Comparison of ENCODE assay signal across 16 cellular contexts in genomic region chr2:171787333-171788072, GRCh38.
"Had no signal": no experiment of that assay in that cellular context is flagged by ENCODE, and none has a peak within 500 bp of the region (broad histone marks: within the 10 kb centered on the region; RNA-seq: fewer than 3 reads in every experiment).

No MANE protein-coding gene starts in this region.

- H3K4me1 ChIP-seq: heart right ventricle, pancreas, testis had no signal

- H3K4me3 ChIP-seq: heart right ventricle, pancreas, testis had no signal

- ATAC-seq: activated CD8-positive, alpha-beta T cell treated with anti-CD3 and anti-CD28 coated beads, Interleukin-2, amount 10 ng/mL, durations not matched to agents 7 days and 5 days; heart right ventricle; left ventricle myocardium superior had no signal

- H3K9me3 Mint-ChIP-seq: stimulated activated naive CD8-positive, alpha-beta T cell treated with anti-CD3 and anti-CD28 coated beads, Interleukin-15, Interleukin-2, amounts not matched to agents 100 ng/mL and 50 ng/mL, for 24 hours had no signal

- H3K9me3 ChIP-seq: heart right ventricle, pancreas, testis had no signal

- H3K4me3 Mint-ChIP-seq: activated CD8-positive, alpha-beta T cell treated with anti-CD3 and anti-CD28 coated beads, Interleukin-2, amount 10 ng/mL, durations not matched to agents 7 days and 5 days; neural crest cell; stimulated activated naive CD8-positive, alpha-beta T cell treated with anti-CD3 and anti-CD28 coated beads, Interleukin-15, Interleukin-2, amounts not matched to agents 100 ng/mL and 50 ng/mL, for 24 hours had no signal

- DNase-seq: activated CD4-positive, alpha-beta T cell treated with anti-CD3 and anti-CD28 coated beads for 48 hours; activated CD8-positive, alpha-beta memory T cell treated with anti-CD3 and anti-CD28 coated beads, Interleukin-2, amount 50 U/mL, for 48 hours; activated CD8-positive, alpha-beta T cell treated with anti-CD3 and anti-CD28 coated beads, Interleukin-2, amount 10 ng/mL, durations not matched to agents 7 days and 5 days; activated naive CD4-positive, alpha-beta T cell; aorta; effector CD4-positive, alpha-beta T cell; heart right ventricle; kidney; left ventricle myocardium superior; pancreas; stimulated activated CD4-positive, alpha-beta T cell treated with anti-CD3 and anti-CD28 coated beads, Interleukin-4, amount 100 ng/mL, for 1 hour; stimulated activated CD8-positive, alpha-beta memory T cell treated with anti-CD3 and anti-CD28 coated beads, Interleukin-4, amount 100 ng/mL, for 48 hours; T1000; testis had no signal

- H3K27me3 Mint-ChIP-seq: stimulated activated naive CD8-positive, alpha-beta T cell treated with anti-CD3 and anti-CD28 coated beads, Interleukin-15, Interleukin-2, amounts not matched to agents 100 ng/mL and 50 ng/mL, for 24 hours had no signal

- H3K27me3 ChIP-seq: heart right ventricle, pancreas, testis had no signal

- H3K27ac Mint-ChIP-seq: stimulated activated naive CD8-positive, alpha-beta T cell treated with anti-CD3 and anti-CD28 coated beads, Interleukin-15, Interleukin-2, amounts not matched to agents 100 ng/mL and 50 ng/mL, for 24 hours had no signal

- H3K27ac ChIP-seq: heart right ventricle, pancreas, testis had no signal
